In genomic region chr14:65794674-65795279, GRCh38 we compare ENCODE assay signal across 31 cellular contexts.
"Had no signal": no experiment of that assay in that cellular context is flagged by ENCODE, and none has a peak within 500 bp of the region (broad histone marks: within the 10 kb centered on the region; RNA-seq: fewer than 3 reads in every experiment).

No MANE protein-coding gene starts in this region.

- H3K4me2 ChIP-seq: hepatocyte had no signal

- DNase-seq: activated CD4-positive, alpha-beta memory T cell treated with anti-CD3 and anti-CD28 coated beads for 36 hours; activated CD4-positive, alpha-beta T cell treated with anti-CD3 and anti-CD28 coated beads for 36 hours; activated CD4-positive, alpha-beta T cell treated with anti-CD3 and anti-CD28 coated beads, Interleukin-2, amount 10 ng/mL, durations not matched to agents 24 days and 14 days; activated CD4-positive, CD25-positive, alpha-beta regulatory T cell; activated CD4-positive, CD25-positive, alpha-beta regulatory T cell treated with anti-CD3 and anti-CD28 coated beads, Interleukin-2, amount 50 U/mL, for 72 hours; activated CD8-positive, alpha-beta memory T cell treated with anti-CD3 and anti-CD28 coated beads, Interleukin-2, amount 10 ng/mL, durations not matched to agents 7 days and 5 days; activated CD8-positive, alpha-beta memory T cell treated with anti-CD3 and anti-CD28 coated beads, Interleukin-2, amount 50 U/mL, for 4 hours; activated CD8-positive, alpha-beta T cell treated with anti-CD3 and anti-CD28 coated beads, Interleukin-2, amount 10 ng/mL, durations not matched to agents 7 days and 5 days; activated effector memory CD4-positive, alpha-beta T cell treated with anti-CD3 and anti-CD28 coated beads, Interleukin-2, amount 50 U/mL, for 16 hours; activated naive CD4-positive, alpha-beta T cell treated with anti-CD3 and anti-CD28 coated beads for 36 hours; activated naive CD8-positive, alpha-beta T cell treated with anti-CD3 and anti-CD28 coated beads for 36 hours; activated naive CD8-positive, alpha-beta T cell treated with anti-CD3 and anti-CD28 coated beads, Interleukin-2, amount 50 U/mL, for 24 hours; activated T-cell treated with anti-CD3 and anti-CD28 coated beads, Interleukin-2, amount 50 U/mL, for 1 hour; activated T-cell treated with anti-CD3 and anti-CD28 coated beads, Interleukin-2, amount 50 U/mL, for 48 hours; adrenal gland; amygdala; aorta; body of pancreas; central memory CD4-positive, alpha-beta T cell; cerebellar nuclear complex; colonic mucosa; effector memory CD4-positive, alpha-beta T cell; erythroblast; foreskin melanocyte; heart right ventricle; T1000 had no signal

- H3K27me3 ChIP-seq: adrenal gland, body of pancreas, breast epithelium, cardiac muscle cell, colonic mucosa, hepatocyte had no signal

- H3K9me3 ChIP-seq: adrenal gland, body of pancreas, breast epithelium, colonic mucosa, esophagus muscularis mucosa, gastroesophageal sphincter, heart right ventricle had no signal

- H2AFZ ChIP-seq: hepatocyte had no signal

- H3K4me3 ChIP-seq: adrenal gland, body of pancreas, breast epithelium, cardiac muscle cell, colonic mucosa, esophagus muscularis mucosa, gastroesophageal sphincter, heart right ventricle, hepatocyte had no signal

- H3K36me3 ChIP-seq: adrenal gland, breast epithelium, cardiac muscle cell, colonic mucosa, esophagus muscularis mucosa, gastroesophageal sphincter, heart right ventricle had no signal

- H3K27ac ChIP-seq: adrenal gland, body of pancreas, breast epithelium, cardiac muscle cell, colonic mucosa, esophagus muscularis mucosa, gastroesophageal sphincter, heart right ventricle, hepatocyte had no signal

- H3K79me2 ChIP-seq: hepatocyte had no signal

- ATAC-seq: activated CD4-positive, alpha-beta T cell treated with anti-CD3 and anti-CD28 coated beads for 36 hours; activated CD8-positive, alpha-beta memory T cell treated with anti-CD3 and anti-CD28 coated beads, Interleukin-2, amount 10 ng/mL, durations not matched to agents 7 days and 5 days; activated CD8-positive, alpha-beta T cell treated with anti-CD3 and anti-CD28 coated beads, Interleukin-2, amount 10 ng/mL, durations not matched to agents 7 days and 5 days; activated naive CD8-positive, alpha-beta T cell treated with anti-CD3 and anti-CD28 coated beads, Interleukin-2, amount 50 U/mL, for 24 hours; body of pancreas; gastroesophageal sphincter; heart right ventricle had no signal

- H3K4me1 ChIP-seq: adrenal gland, colonic mucosa, esophagus muscularis mucosa, gastroesophageal sphincter, heart right ventricle had no signal
